ENCODE assay signal across 8 cellular contexts in genomic region chr7:151876112-151876898, GRCh38. TPM values are rescaled to one million over a fixed set of nuclear protein-coding genes. Genes with fewer than 3 reads are reported as not detected.
DNase-seq lines count a peak whose midpoint lies in the region; ATAC-seq and TF ChIP-seq lines count a peak whose summit lies in the region.

No MANE protein-coding gene starts in this region.

- POLR2A ChIA-PET in activated B cell treated with CpG ODN at 0.5 μM for 24 hours (lab: Charles Lee), result interaction anchor here (0.6 to 2.7 kb wide), 8 partner anchors 25 to 813 kb away, joined by 3 to 24 read pairs (median 4); partner anchors contain the start of gene ABCF2

- no peaks in the 10 kb centered on the region for H3K4me1 ChIP-seq in MM.1S (ENCODE audit: low read length)
- H3K4me1 ChIP-seq in mammary epithelial cell (ENCODE audit: insufficient read depth, low read length), result peaks cover 21% of the 10 kb centered on the region

- intact Hi-C loops in activated B cell treated with CpG ODN at 0.5 μM for 24 hours (cut with micrococcal nuclease) (loop anchor here (1.0 to 10.0 kb wide), 12 partner anchors 25 to 800 kb away; partner anchors contain the start of genes ABCF2, AGAP3, FASTK and GALNT11), mammary epithelial cell (cut with micrococcal nuclease) (no loop called here)

- H3K27ac Mint-ChIP-seq in activated B cell treated with CpG ODN at 0.5 μM for 24 hours, result peak overlapping the region; percentile 91

- no peak overlapping the region for H3K27ac ChIP-seq in MM.1S (ENCODE audit: low read length)
- H3K27ac ChIP-seq in mammary epithelial cell (ENCODE audit: insufficient read depth, low read depth, low read length), result no peak overlapping the region

- CTCF ChIA-PET in activated B cell treated with CpG ODN at 0.5 μM for 24 hours (lab: Charles Lee) (interaction anchor here (0.8 to 1.6 kb wide), 5 partner anchors 49 to 243 kb away, joined by 3 to 5 read pairs (median 3); no protein-coding TSS in a partner anchor), mammary epithelial cell (lab: Charles Lee; ENCODE audit: low non-redundant PET) (no interaction called here)

- H3K27me3 Mint-ChIP-seq in activated B cell treated with CpG ODN at 0.5 μM for 24 hours, result no peaks in the 10 kb centered on the region

- no peaks in the 10 kb centered on the region for H3K9me3 ChIP-seq in MM.1S (replicated peaks; ENCODE audit: insufficient read depth, low read length)
- H3K9me3 ChIP-seq in mammary epithelial cell (replicated peaks; ENCODE audit: insufficient read depth, low read length), result no peaks in the 10 kb centered on the region

- H3K4me3 ChIP-seq in MM.1S (ENCODE audit: low read length), result peak overlapping the region; percentile 62
- peak overlapping the region; percentile 52 to 53 (median 53) for H3K4me3 ChIP-seq in mammary epithelial cell (replicated peaks in 1 of 3; ENCODE audit: insufficient read depth in 1 of 3, low read depth in 2 of 3, low read length in 3 of 3)

- WGBS in mammary epithelial cell (ENCODE audit: low coverage, missing lambda C conversion rate), result 3% methylated on average over 26 of the region's 84 CpGs

- H3K4me2 ChIP-seq in MM.1S (ENCODE audit: low read depth, low read length) (peak overlapping the region; percentile 98), mammary epithelial cell (ENCODE audit: insufficient read depth, low read depth, low read length) (peak overlapping the region; percentile 99)

- no peak overlapping the region for H3K9ac ChIP-seq in MM.1S (ENCODE audit: low read length)
- no peak overlapping the region for H3K9ac ChIP-seq in mammary epithelial cell (ENCODE audit: insufficient read depth, low read length)

- H2AFZ ChIP-seq in MM.1S (ENCODE audit: low read length) (peak overlapping the region; percentile 81), mammary epithelial cell (ENCODE audit: low read depth, low read length) (peak overlapping the region; percentile 87)

- H3K4me3 Mint-ChIP-seq in activated B cell treated with CpG ODN at 0.5 μM for 24 hours, result peak overlapping the region; percentile 97

- no peaks in the 10 kb centered on the region for H3K9me2 ChIP-seq in MM.1S (replicated peaks; ENCODE audit: insufficient read depth, low read length)

- H3F3A ChIP-seq in MM.1S (ENCODE audit: insufficient read depth, low read length), result no peaks in the 10 kb centered on the region

- DNase-seq in GM13977 (ENCODE audit: low spot score), result peak; percentile 72
- DNase-seq in MM.1S, result no peak
- peak; percentile 59 for DNase-seq in activated B cell treated with CpG ODN at 0.5 μM for 24 hours
- DNase-seq in mammary epithelial cell, result peak; percentile 28
- DNase-seq in kidney tubule cell (ENCODE audit: low spot score), result peak; percentile 23
- DNase-seq in stimulated activated CD4-positive, alpha-beta T cell treated with anti-CD3 and anti-CD28 coated beads, Interleukin-15, amount 100 ng/mL, for 48 hours (ENCODE audit: low read depth in 2 of 2), result peak; percentile 15 to 61

- no peaks in the 10 kb centered on the region for H3K36me3 ChIP-seq in MM.1S (replicated peaks; ENCODE audit: insufficient read depth, low read length)
- H3K36me3 ChIP-seq in mammary epithelial cell (ENCODE audit: insufficient read depth, low read length), result no peaks in the 10 kb centered on the region

- peaks cover 21% of the 10 kb centered on the region for H3K4me1 Mint-ChIP-seq in activated B cell treated with CpG ODN at 0.5 μM for 24 hours

- H3K36me3 Mint-ChIP-seq in activated B cell treated with CpG ODN at 0.5 μM for 24 hours (ENCODE audit: low read depth), result peaks cover 3% of the 10 kb centered on the region

- in situ Hi-C loops in GM13977 (cut with MboI; ENCODE audit: low pct_unique_long_range_greater_than_20kb, low sequenced_read_pairs, unreplicated experiment), result no loop called here
- in situ Hi-C loops in mammary epithelial cell (cut with MboI; ENCODE audit: low sequenced_read_pairs in 2 of 2), result no loop called here

- H3K79me2 ChIP-seq in MM.1S (ENCODE audit: low read length) (no peaks in the 10 kb centered on the region), mammary epithelial cell (ENCODE audit: insufficient read depth, low read length) (no peaks in the 10 kb centered on the region)

- BruUV-seq in mammary epithelial cell (replicated peaks; lab: Mats Ljungman, UMichigan), result no TSS peak

- dilution Hi-C loops in mammary epithelial cell (cut with HindIII; ENCODE audit: low sequenced_read_pairs), result no loop called here

- H3K9me3 Mint-ChIP-seq in activated B cell treated with CpG ODN at 0.5 μM for 24 hours, result no peaks in the 10 kb centered on the region

- peaks cover 38% of the 10 kb centered on the region for H3K27me3 ChIP-seq in MM.1S (replicated peaks; ENCODE audit: insufficient read depth, low read length)
- peaks cover 18% of the 10 kb centered on the region for H3K27me3 ChIP-seq in mammary epithelial cell (ENCODE audit: insufficient read depth, low read length)

- ATAC-seq in activated B cell treated with CpG ODN at 0.5 μM for 24 hours (ENCODE audit: low read depth), result peak; percentile 40
- ATAC-seq in HG02970 (IDR thresholded peaks at IDR 0.05; ENCODE audit: low FRiP score, unreplicated experiment), result no peak
- no peak for ATAC-seq in GM21447 (IDR thresholded peaks at IDR 0.05; ENCODE audit: unreplicated experiment)

- TF ChIP-seq CTCF in GM13977 (IDR thresholded peaks at IDR 0.05; ENCODE audit: extremely low read depth, insufficient read depth, missing control alignments) (no peak), MM.1S (IDR thresholded peaks at IDR 0.05; ENCODE audit: low read length) (no peak), activated B cell treated with CpG ODN at 0.5 μM for 24 hours (IDR thresholded peaks at IDR 0.05) (no peak), mammary epithelial cell (conservative IDR thresholded peaks at IDR 0.05 in 1 of 2, IDR thresholded peaks at IDR 0.05 in 1 of 2; ENCODE audit: extremely low read depth in 1 of 2, insufficient read depth in 1 of 2, low read depth in 1 of 2, low read length in 2 of 2) (no peak)

- no peaks in the 10 kb centered on the region for H4K20me1 ChIP-seq in MM.1S (ENCODE audit: insufficient read depth, low read length)
- no peaks in the 10 kb centered on the region for H4K20me1 ChIP-seq in mammary epithelial cell (ENCODE audit: insufficient read depth, low read length)

RNA-seq across cellular contexts. Expression of gene PRKAG2, which starts 0.6 kb away (rescaled TPM):
- total RNA-seq in activated B cell treated with CpG ODN at 0.5 μM for 24 hours (19.7 TPM in 2 replicates), mammary epithelial cell (10 to 100 TPM; 30.3 to 37.1 TPM)
- 30.2 TPM for polyA plus RNA-seq in mammary epithelial cell
- polyA minus RNA-seq in mammary epithelial cell, result 30.7 TPM
